15 cellular contexts compared by ENCODE assay signal in the genomic region with DNA sequence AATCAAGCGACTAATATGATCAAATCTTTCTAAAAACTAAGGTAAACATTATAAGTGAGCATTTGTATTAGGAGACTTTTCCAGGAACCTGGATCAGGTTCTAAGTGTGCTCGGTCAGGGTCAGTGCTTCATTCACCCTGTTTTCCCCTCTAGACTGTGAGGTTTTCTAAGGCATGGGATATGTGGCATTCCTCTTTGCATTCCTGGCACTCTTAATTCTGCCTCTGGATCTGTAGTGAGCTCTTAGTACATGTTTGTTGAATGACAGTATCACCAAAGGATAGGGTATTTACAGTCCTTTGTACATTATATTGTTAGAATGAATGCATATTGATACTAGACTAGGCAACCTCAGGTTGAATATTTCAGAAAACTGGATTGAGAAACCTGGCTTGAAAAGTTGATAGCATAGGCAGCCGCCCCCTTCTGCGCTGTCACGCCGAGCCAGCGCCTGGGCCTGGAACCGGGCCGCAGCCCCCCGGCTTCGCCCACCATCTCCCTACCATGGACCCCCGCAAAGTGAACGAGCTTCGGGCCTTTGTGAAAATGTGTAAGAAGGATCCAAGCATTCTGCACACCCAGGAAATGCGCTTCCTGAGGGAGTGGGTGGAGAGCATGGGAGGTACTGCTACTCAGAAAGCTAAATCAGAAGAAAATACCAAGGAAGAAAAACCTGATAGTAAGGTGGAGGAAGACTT.
"Had no signal": no experiment of that assay in that cellular context is flagged by ENCODE, and none has a peak within 500 bp of the region (broad histone marks: within the 10 kb centered on the region; RNA-seq: fewer than 3 reads in every experiment).

No MANE protein-coding gene starts in this region.

- H3K27me3 ChIP-seq: adrenal gland, right atrium auricular region had no signal

- H3K36me3 Mint-ChIP-seq: activated naive CD4-positive, alpha-beta T cell treated with anti-CD3 and anti-CD28 coated beads, Interleukin-2, amount 50 U/mL, for 24 hours; natural killer cell treated with Interleukin-12 subunit alpha and Interleukin-12 subunit beta and Interleukin-15 and Interleukin-18, amount 100 ng/mL, for 72 hours; type B pancreatic cell had no signal

- H3K27ac ChIP-seq: adrenal gland, right atrium auricular region had no signal

- H3K36me3 ChIP-seq: adrenal gland, right atrium auricular region had no signal

- H3K4me3 ChIP-seq: adrenal gland, right atrium auricular region had no signal

- H3K4me3 Mint-ChIP-seq: activated naive CD4-positive, alpha-beta T cell treated with anti-CD3 and anti-CD28 coated beads, Interleukin-2, amount 50 U/mL, for 24 hours; activated T-cell treated with anti-CD3 and anti-CD28 coated beads, Interleukin-2, amount 50 U/mL, for 72 hours; natural killer cell treated with Interleukin-12 subunit alpha and Interleukin-12 subunit beta and Interleukin-15 and Interleukin-18, amount 100 ng/mL, for 72 hours; stimulated activated naive CD8-positive, alpha-beta T cell treated with anti-CD3 and anti-CD28 coated beads, Interleukin-15, amount 100 ng/mL, for 72 hours; T-helper 1 cell treated with Interleukin-12 subunit alpha and Interleukin-12 subunit beta and Interleukin-4 antibody, amounts not matched to agents 30 μg/mL and 1 μg/mL, for 36 hours; type B pancreatic cell had no signal

- H3K9me3 Mint-ChIP-seq: activated naive CD4-positive, alpha-beta T cell treated with anti-CD3 and anti-CD28 coated beads, Interleukin-2, amount 50 U/mL, for 24 hours; activated T-cell treated with anti-CD3 and anti-CD28 coated beads, Interleukin-2, amount 50 U/mL, for 72 hours; T-helper 1 cell treated with Interleukin-12 subunit alpha and Interleukin-12 subunit beta and Interleukin-4 antibody, amounts not matched to agents 30 μg/mL and 1 μg/mL, for 36 hours; type B pancreatic cell had no signal

- H3K27ac Mint-ChIP-seq: activated naive CD4-positive, alpha-beta T cell treated with anti-CD3 and anti-CD28 coated beads, Interleukin-2, amount 50 U/mL, for 24 hours; activated T-cell treated with anti-CD3 and anti-CD28 coated beads, Interleukin-2, amount 50 U/mL, for 72 hours; natural killer cell treated with Interleukin-12 subunit alpha and Interleukin-12 subunit beta and Interleukin-15 and Interleukin-18, amount 100 ng/mL, for 72 hours; T-helper 1 cell treated with Interleukin-12 subunit alpha and Interleukin-12 subunit beta and Interleukin-4 antibody, amounts not matched to agents 30 μg/mL and 1 μg/mL, for 36 hours; type B pancreatic cell had no signal

- ATAC-seq: activated T-cell treated with anti-CD3 and anti-CD28 coated beads, Interleukin-2, amount 50 U/mL, for 72 hours; natural killer cell treated with Interleukin-12 subunit alpha and Interleukin-12 subunit beta and Interleukin-15 and Interleukin-18, amount 100 ng/mL, for 72 hours; stimulated activated naive CD8-positive, alpha-beta T cell treated with anti-CD3 and anti-CD28 coated beads, Interleukin-15, amount 100 ng/mL, for 72 hours had no signal

- H3K27me3 Mint-ChIP-seq: activated naive CD4-positive, alpha-beta T cell treated with anti-CD3 and anti-CD28 coated beads, Interleukin-2, amount 50 U/mL, for 24 hours; stimulated activated naive CD8-positive, alpha-beta T cell treated with anti-CD3 and anti-CD28 coated beads, Interleukin-15, amount 100 ng/mL, for 72 hours; type B pancreatic cell had no signal

- DNase-seq: activated CD4-positive, CD25-positive, alpha-beta regulatory T cell treated with anti-CD3 and anti-CD28 coated beads, Interleukin-2, amount 50 U/mL, for 72 hours; activated CD8-positive, alpha-beta memory T cell treated with anti-CD3 and anti-CD28 coated beads for 24 hours; activated CD8-positive, alpha-beta memory T cell treated with anti-CD3 and anti-CD28 coated beads, Interleukin-2, amount 50 U/mL, for 48 hours; activated gamma-delta T cell; activated T-cell treated with anti-CD3 and anti-CD28 coated beads, Interleukin-2, amount 50 U/mL, for 72 hours; adrenal gland; dermis blood vessel endothelial cell; effector memory CD4-positive, alpha-beta T cell; foreskin fibroblast; stimulated activated naive CD8-positive, alpha-beta T cell treated with anti-CD3 and anti-CD28 coated beads, Interleukin-15, amount 100 ng/mL, for 72 hours had no signal

- H3K9me3 ChIP-seq: adrenal gland, right atrium auricular region had no signal

- H3K4me1 Mint-ChIP-seq: activated naive CD4-positive, alpha-beta T cell treated with anti-CD3 and anti-CD28 coated beads, Interleukin-2, amount 50 U/mL, for 24 hours had no signal

- H3K4me1 ChIP-seq: adrenal gland, right atrium auricular region had no signal
